In the genomic region with DNA sequence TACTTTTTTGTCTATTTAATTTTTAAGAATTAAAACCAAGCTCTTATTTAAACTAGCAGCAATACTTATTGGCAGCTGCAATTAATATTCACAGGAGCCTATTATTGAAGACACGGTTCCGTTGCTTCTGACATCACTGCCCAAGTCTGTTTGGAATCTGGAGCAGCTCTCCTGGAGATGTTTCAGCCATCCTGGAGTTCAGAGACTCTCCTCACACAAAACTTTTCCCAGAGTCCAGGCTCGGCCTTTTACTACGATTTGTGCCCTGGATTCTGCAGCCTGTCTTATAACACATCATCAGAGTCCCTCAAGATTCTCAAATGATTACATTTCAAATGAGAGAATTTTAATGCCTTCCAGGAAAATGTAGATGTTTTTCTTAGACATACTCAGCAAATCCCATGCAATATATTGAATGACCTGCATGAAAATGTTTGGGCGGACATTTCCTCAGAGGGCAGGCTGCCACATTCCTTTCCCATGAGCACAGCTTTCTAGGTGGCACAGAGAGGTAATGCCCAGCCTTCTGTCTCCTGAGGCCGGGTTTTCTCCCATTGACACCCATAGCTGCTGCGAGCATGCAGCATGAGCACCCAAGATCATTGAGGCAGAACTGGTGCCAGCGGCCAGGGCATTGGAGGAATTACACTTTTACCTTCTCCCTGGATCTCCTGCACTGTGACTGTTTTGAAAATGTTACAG, we compare ENCODE assay signal across 1 cellular context.
TF ChIP-seq lines count a peak whose summit lies in the region.

No MANE protein-coding gene starts in this region.

TF ChIP-seq in Ishikawa, 13 proteins besides CTCF, POLR2A, EP300 and RAD21 (continued from another document):
- TF ChIP-seq USF1 (IDR thresholded peaks at IDR 0.05) (no peak), TAF1 (IDR thresholded peaks at IDR 0.05; ENCODE audit: low read depth) (no peak), TCF12 (IDR thresholded peaks at IDR 0.05; ENCODE audit: low read depth) (peak; percentile 76), YY1 (IDR thresholded peaks at IDR 0.05; ENCODE audit: low read depth) (peak; percentile 72), FOXM1 (IDR thresholded peaks at IDR 0.05; ENCODE audit: borderline replicate concordance, low read depth) (peak; percentile 70; the same call in 1 of the 2 replicates), CREB1 (IDR thresholded peaks at IDR 0.05; ENCODE audit: low read depth) (no peak), ZBTB7A (IDR thresholded peaks at IDR 0.05; ENCODE audit: low read depth) (no peak), REST (IDR thresholded peaks at IDR 0.05; ENCODE audit: low read depth) (no peak), EGR1 (IDR thresholded peaks at IDR 0.05) (no peak)
